In the genomic region with DNA sequence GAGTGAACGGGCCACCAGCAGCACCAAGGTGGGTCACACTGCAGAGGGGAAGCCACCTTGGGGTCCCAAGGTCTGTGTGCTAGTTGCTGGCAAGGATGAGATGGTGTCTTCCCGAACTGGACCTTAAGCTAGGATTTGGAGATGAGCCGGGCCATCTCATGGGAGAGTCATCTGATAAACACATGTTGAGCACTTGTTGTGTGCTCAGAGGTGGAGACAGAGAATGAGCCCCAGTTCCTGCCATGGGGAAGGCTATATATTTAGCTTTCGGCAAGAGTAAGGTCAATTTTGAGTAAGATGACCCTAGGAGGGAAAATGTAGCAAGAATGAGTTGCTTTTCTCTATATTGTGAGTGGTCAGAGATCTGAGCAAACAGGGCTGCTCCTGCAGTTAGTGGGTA, we compare ENCODE assay signal across 30 cellular contexts.
"Had no signal": no experiment of that assay in that cellular context is flagged by ENCODE, and none has a peak within 500 bp of the region (broad histone marks: within the 10 kb centered on the region; RNA-seq: fewer than 3 reads in every experiment).

No MANE protein-coding gene starts in this region.

- H3K27me3 ChIP-seq: SJCRH30 had no signal

- H3K9me3 Mint-ChIP-seq: activated CD4-positive, alpha-beta memory T cell treated with anti-CD3 and anti-CD28 coated beads, Interleukin-2, amount 10 ng/mL, durations not matched to agents 7 days and 5 days; activated naive CD4-positive, alpha-beta T cell treated with anti-CD3 and anti-CD28 coated beads, Interleukin-2, amount 50 U/mL, for 24 hours; activated naive CD8-positive, alpha-beta T cell treated with anti-CD3 and anti-CD28 coated beads, Interleukin-2, amount 50 U/mL, for 24 hours; activated T-cell treated with anti-CD3 and anti-CD28 coated beads, Interleukin-2, amount 50 U/mL, for 72 hours; activated T-helper 17 cell treated with anti-CD3 and anti-CD28 coated beads, Interleukin-2, amount 50 U/mL, for 72 hours; T-helper 1 cell treated with Interleukin-12 subunit alpha and Interleukin-12 subunit beta and Interleukin-4 antibody, amounts not matched to agents 30 μg/mL and 1 μg/mL, for 36 hours; T-helper 2 cell treated with Interferon-gamma antibody and Interleukin-4, amounts not matched to agents 5 μg/mL and 100 μg/mL, for 36 hours had no signal

- ATAC-seq: activated naive CD8-positive, alpha-beta T cell treated with anti-CD3 and anti-CD28 coated beads, Interleukin-2, amount 50 U/mL, for 24 hours; activated T-cell treated with anti-CD3 and anti-CD28 coated beads, Interleukin-2, amount 50 U/mL, for 72 hours; activated T-helper 17 cell treated with anti-CD3 and anti-CD28 coated beads, Interleukin-2, amount 50 U/mL, for 72 hours; Panc1 had no signal

- H3K4me1 ChIP-seq: SJCRH30 had no signal

- H3K4me1 Mint-ChIP-seq: activated B cell treated with CpG ODN at 0.5 μM for 24 hours; activated CD4-positive, alpha-beta memory T cell treated with anti-CD3 and anti-CD28 coated beads, Interleukin-2, amount 10 ng/mL, durations not matched to agents 7 days and 5 days; activated naive CD8-positive, alpha-beta T cell treated with anti-CD3 and anti-CD28 coated beads, Interleukin-2, amount 50 U/mL, for 24 hours had no signal

- H3K4me3 Mint-ChIP-seq: activated B cell treated with CpG ODN at 0.5 μM for 24 hours; activated CD4-positive, alpha-beta memory T cell treated with anti-CD3 and anti-CD28 coated beads, Interleukin-2, amount 10 ng/mL, durations not matched to agents 7 days and 5 days; activated naive CD4-positive, alpha-beta T cell treated with anti-CD3 and anti-CD28 coated beads, Interleukin-2, amount 50 U/mL, for 24 hours; activated naive CD8-positive, alpha-beta T cell treated with anti-CD3 and anti-CD28 coated beads, Interleukin-2, amount 50 U/mL, for 24 hours; activated T-cell treated with anti-CD3 and anti-CD28 coated beads, Interleukin-2, amount 50 U/mL, for 72 hours; activated T-helper 17 cell treated with anti-CD3 and anti-CD28 coated beads, Interleukin-2, amount 50 U/mL, for 72 hours; brain; T-helper 1 cell treated with Interleukin-12 subunit alpha and Interleukin-12 subunit beta and Interleukin-4 antibody, amounts not matched to agents 30 μg/mL and 1 μg/mL, for 36 hours; T-helper 2 cell treated with Interferon-gamma antibody and Interleukin-4, amounts not matched to agents 5 μg/mL and 100 μg/mL, for 36 hours had no signal

- H3K4me3 ChIP-seq: SJCRH30, SK-N-MC had no signal

- H3K36me3 Mint-ChIP-seq: brain had no signal

- H3K27me3 Mint-ChIP-seq: activated CD4-positive, alpha-beta memory T cell treated with anti-CD3 and anti-CD28 coated beads, Interleukin-2, amount 10 ng/mL, durations not matched to agents 7 days and 5 days; activated naive CD4-positive, alpha-beta T cell treated with anti-CD3 and anti-CD28 coated beads, Interleukin-2, amount 50 U/mL, for 24 hours; activated naive CD8-positive, alpha-beta T cell treated with anti-CD3 and anti-CD28 coated beads, Interleukin-2, amount 50 U/mL, for 24 hours; activated T-helper 17 cell treated with anti-CD3 and anti-CD28 coated beads, Interleukin-2, amount 50 U/mL, for 72 hours had no signal

- H3K36me3 ChIP-seq: SJCRH30 had no signal

- H3K27ac Mint-ChIP-seq: activated B cell treated with CpG ODN at 0.5 μM for 24 hours; activated CD4-positive, alpha-beta memory T cell treated with anti-CD3 and anti-CD28 coated beads, Interleukin-2, amount 10 ng/mL, durations not matched to agents 7 days and 5 days; activated naive CD4-positive, alpha-beta T cell treated with anti-CD3 and anti-CD28 coated beads, Interleukin-2, amount 50 U/mL, for 24 hours; activated naive CD8-positive, alpha-beta T cell treated with anti-CD3 and anti-CD28 coated beads, Interleukin-2, amount 50 U/mL, for 24 hours; activated T-cell treated with anti-CD3 and anti-CD28 coated beads, Interleukin-2, amount 50 U/mL, for 72 hours; activated T-helper 17 cell treated with anti-CD3 and anti-CD28 coated beads, Interleukin-2, amount 50 U/mL, for 72 hours; brain; T-helper 1 cell treated with Interleukin-12 subunit alpha and Interleukin-12 subunit beta and Interleukin-4 antibody, amounts not matched to agents 30 μg/mL and 1 μg/mL, for 36 hours; T-helper 2 cell treated with Interferon-gamma antibody and Interleukin-4, amounts not matched to agents 5 μg/mL and 100 μg/mL, for 36 hours had no signal

- H3K9me3 ChIP-seq: SJCRH30 had no signal

- DNase-seq: activated B cell treated with CpG ODN at 0.5 μM for 24 hours; activated CD4-positive, alpha-beta memory T cell treated with anti-CD3 and anti-CD28 coated beads, Interleukin-2, amount 10 ng/mL, durations not matched to agents 7 days and 5 days; activated CD4-positive, alpha-beta T cell treated with anti-CD3 and anti-CD28 coated beads for 4 hours; activated CD4-positive, CD25-positive, alpha-beta regulatory T cell treated with anti-CD3 and anti-CD28 coated beads, Interleukin-2, amount 50 U/mL, for 72 hours; activated CD8-positive, alpha-beta memory T cell treated with anti-CD3 and anti-CD28 coated beads for 24 hours; activated effector memory CD4-positive, alpha-beta T cell treated with anti-CD3 and anti-CD28 coated beads, Interleukin-2, amount 50 U/mL, for 16 hours; activated naive CD4-positive, alpha-beta T cell treated with Interleukin-2 at 50 U/mL for 16 hours; activated naive CD8-positive, alpha-beta T cell treated with anti-CD3 and anti-CD28 coated beads, Interleukin-2, amount 50 U/mL, for 24 hours; activated T-cell treated with anti-CD3 and anti-CD28 coated beads, Interleukin-2, amount 50 U/mL, for 1 hour; activated T-cell treated with anti-CD3 and anti-CD28 coated beads, Interleukin-2, amount 50 U/mL, for 72 hours; anterior cingulate cortex; caudate nucleus; cerebellar nuclear complex; MM.1S; MV-4-11; NCI-H1092; NCI-H1436 treated with DMSO at 0.1 percent for 48 hours; NCI-H1694 treated with DMSO at 0.1 percent for 48 hours; NCI-H2029; NCI-H345; NCI-H524 treated with DMSO at 0.1 percent for 48 hours; SHP77; SJCRH30 had no signal

- H3K27ac ChIP-seq: SJCRH30, SK-N-MC had no signal
